Comparison of ENCODE assay signal across 25 cellular contexts in the genomic region with DNA sequence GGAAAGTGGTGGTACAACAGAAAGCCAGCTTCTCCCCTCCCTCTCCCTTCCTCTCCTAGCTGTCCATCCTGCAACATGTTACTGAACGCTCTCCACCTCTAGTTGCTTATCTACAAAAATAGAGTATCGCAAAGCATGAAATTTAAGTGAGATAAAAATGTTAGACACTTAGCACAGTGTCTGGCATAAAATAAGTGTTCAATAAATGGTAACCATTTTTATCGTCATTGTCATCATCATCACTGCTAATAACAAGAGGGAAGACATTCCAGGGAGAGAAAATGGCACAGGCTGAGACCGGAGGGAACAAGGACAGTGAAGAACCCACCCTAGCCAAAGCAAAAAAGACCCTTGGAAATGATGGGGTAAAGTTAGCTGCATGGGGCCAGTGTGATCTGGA. TPM values are rescaled to one million over a fixed set of nuclear protein-coding genes. Genes with fewer than 3 reads are reported as not detected.
A peak's percentile ranks its signal among the peaks of the same experiment; 100 is the strongest.
DNase-seq lines count a peak whose midpoint lies in the region; ATAC-seq and TF ChIP-seq lines count a peak whose summit lies in the region.
"Had no signal": no experiment of that assay in that cellular context is flagged by ENCODE, and none has a peak within 500 bp of the region (broad histone marks: within the 10 kb centered on the region; RNA-seq: fewer than 3 reads in every experiment).

No MANE protein-coding gene starts in this region.

- H3K27ac ChIP-seq in DND-41 (ENCODE audit: low read length) (peak overlapping the region; percentile 97), KMS-11 (no peak overlapping the region), neuronal stem cell (replicated peaks; ENCODE audit: low read length) (no peak overlapping the region)
- H3K27ac ChIP-seq: A549, C4-2B had no signal

- no peak for ATAC-seq in DND-41 (ENCODE audit: insufficient read depth, low read depth)
- no peak for ATAC-seq in T-helper 17 cell
- ATAC-seq: A549; CD8-positive, alpha-beta T cell; HCT116 had no signal

- H3K27me3 Mint-ChIP-seq in T-helper 17 cell = no peaks in the 10 kb centered on the region
- H3K27me3 Mint-ChIP-seq: CD4-positive, CD25-positive, alpha-beta regulatory T cell had no signal

- no peak overlapping the region for H2AK5ac ChIP-seq in neuronal stem cell (ENCODE audit: low read depth, low read length)

- H4K8ac ChIP-seq in neuronal stem cell (ENCODE audit: low read depth, low read length) = no peak overlapping the region

- no peak overlapping the region for H3K4me3 ChIP-seq in DND-41 (ENCODE audit: low read depth in 1 of 2, low read length in 2 of 2)
- no peak overlapping the region for H3K4me3 ChIP-seq in KMS-11 (IDR thresholded peaks at IDR 0.05; ENCODE audit: insufficient read depth, low read depth, low read length)
- no peak overlapping the region for H3K4me3 ChIP-seq in neuronal stem cell (ENCODE audit: low read length in 2 of 2)
- H3K4me3 ChIP-seq: A549 had no signal

- H3K14ac ChIP-seq in neuronal stem cell (ENCODE audit: low read length) = no peak overlapping the region

- H3K9me3 ChIP-seq in DND-41 (ENCODE audit: insufficient read depth, low read length, severe bottlenecking) (no peaks in the 10 kb centered on the region), T-helper 17 cell (ENCODE audit: control insufficient read depth, low read length, poor library complexity, severe bottlenecking) (no peaks in the 10 kb centered on the region), neuronal stem cell (replicated peaks in 1 of 2; ENCODE audit: control insufficient read depth in 2 of 2, insufficient read depth in 1 of 2, low read depth in 1 of 2, low read length in 2 of 2) (no peaks in the 10 kb centered on the region)
- H3K9me3 ChIP-seq: A549, Caco-2 had no signal

- H3K4me1 ChIP-seq in DND-41 (ENCODE audit: insufficient read depth, low read length) (peaks cover 54% of the 10 kb centered on the region), KMS-11 (ENCODE audit: low read depth, poor library complexity, severe bottlenecking) (peaks cover 48% of the 10 kb centered on the region), neuronal stem cell (ENCODE audit: control insufficient read depth in 2 of 2, insufficient read depth in 1 of 2, low read depth in 1 of 2, low read length in 2 of 2) (peaks cover 17 to 21% of the 10 kb centered on the region in 2 donors)
- H3K4me1 ChIP-seq: A549, Caco-2 had no signal

- no peaks in the 10 kb centered on the region for H3K27me3 ChIP-seq in DND-41 (ENCODE audit: insufficient read depth, low read length, poor library complexity)
- no peaks in the 10 kb centered on the region for H3K27me3 ChIP-seq in KMS-11 (ENCODE audit: insufficient read depth, low read depth)
- no peaks in the 10 kb centered on the region for H3K27me3 ChIP-seq in neuronal stem cell (ENCODE audit: control insufficient read depth in 3 of 3, insufficient read depth in 3 of 3, low read depth in 1 of 3, low read length in 3 of 3)

- no CpG with 5 or more reads among the region's 4 CpGs for WGBS in neuronal stem cell (ENCODE audit: extremely low coverage in 2 of 2, insufficient read length in 2 of 2, insufficient replicate concordance in 1 of 2), 2 donors

- H3K9ac ChIP-seq in DND-41 (ENCODE audit: low read depth, low read length) (no peak overlapping the region), KMS-11 (no peak overlapping the region), neuronal stem cell (ENCODE audit: low read depth, low read length, poor library complexity) (no peak overlapping the region)

- H2AFZ ChIP-seq in DND-41 (ENCODE audit: low read depth, low read length) (no peak overlapping the region), KMS-11 (ENCODE audit: low read depth) (no peak overlapping the region), neuronal stem cell (ENCODE audit: low read length) (no peak overlapping the region)

- H3K36me3 ChIP-seq in DND-41 (ENCODE audit: insufficient read depth, low read length) (0 out of 2 replicates have a peak, but pooled peaks cover 3% of the 10 kb centered on the region), KMS-11 (ENCODE audit: insufficient read depth) (no peaks in the 10 kb centered on the region), neuronal stem cell (replicated peaks in 1 of 2; ENCODE audit: control insufficient read depth in 2 of 2, insufficient read depth in 2 of 2, low read length in 2 of 2) (no peaks in the 10 kb centered on the region)

- H4K20me1 ChIP-seq in DND-41 (ENCODE audit: insufficient read depth, low read length) (no peaks in the 10 kb centered on the region), KMS-11 (ENCODE audit: insufficient read depth) (no peaks in the 10 kb centered on the region)

- H3K79me1 ChIP-seq in neuronal stem cell (ENCODE audit: low read depth, low read length) = peaks cover 2% of the 10 kb centered on the region

- H2BK15ac ChIP-seq in neuronal stem cell (ENCODE audit: low read length) = no peak overlapping the region

- peak overlapping the region; percentile 20 for H3K18ac ChIP-seq in neuronal stem cell (ENCODE audit: low read length)

- H3K4me2 ChIP-seq in DND-41 (ENCODE audit: insufficient read depth, low read length) (no peak overlapping the region), KMS-11 (peak overlapping the region; percentile 86; the same call in 1 of the 2 replicates), neuronal stem cell (ENCODE audit: insufficient read depth, low read length, poor library complexity, severe bottlenecking) (no peak overlapping the region)
- H3K4me2 ChIP-seq: A549 had no signal

- H3K79me2 ChIP-seq in DND-41 (ENCODE audit: insufficient read depth, low read length) (peaks cover 13% of the 10 kb centered on the region), KMS-11 (ENCODE audit: insufficient read depth, low read depth) (no peaks in the 10 kb centered on the region)

- TF ChIP-seq CTCF in DND-41 (IDR thresholded peaks at IDR 0.05; ENCODE audit: borderline replicate concordance, extremely low read depth, low read length, poor library complexity, severe bottlenecking) (no peak), KMS-11 (conservative IDR thresholded peaks at IDR 0.05; ENCODE audit: low read depth, low read length) (no peak)

- H3K27ac Mint-ChIP-seq in T-helper 17 cell = peak overlapping the region; percentile 8
- H3K27ac Mint-ChIP-seq: CD8-positive, alpha-beta T cell; HFFc6 had no signal

- peaks cover 24% of the 10 kb centered on the region for H3K4me1 Mint-ChIP-seq in T-helper 17 cell

- H2BK12ac ChIP-seq in neuronal stem cell (ENCODE audit: low read length) = no peak overlapping the region

- H2BK5ac ChIP-seq in neuronal stem cell (ENCODE audit: low read length) = no peak overlapping the region

- peaks cover 4% of the 10 kb centered on the region for H3K36me3 Mint-ChIP-seq in T-helper 17 cell (ENCODE audit: low read depth)

- DNase-seq in DND-41 = no peak
- no peak for DNase-seq in T-helper 17 cell
- no peak for DNase-seq in neuronal stem cell (ENCODE audit: low spot score)
- DNase-seq in T-helper 9 cell = no peak
- no peak for DNase-seq in superior temporal gyrus (ENCODE audit: extremely low spot score)
- no peak for DNase-seq in Ammon's horn (ENCODE audit: low spot score)
- DNase-seq in putamen (ENCODE audit: low spot score) = no peak
- DNase-seq: 8988T; ACHN; AML-193; Caco-2; CD4-positive, CD25-positive, alpha-beta regulatory T cell; CD8-positive, alpha-beta T cell; DMS153; GF-D8; H9; HFFc6 had no signal

- H4K91ac ChIP-seq in neuronal stem cell (ENCODE audit: low read depth, low read length, poor library complexity) = peak overlapping the region; percentile 11

- H2BK120ac ChIP-seq in neuronal stem cell (ENCODE audit: low read depth, low read length) = no peak overlapping the region

- no peak overlapping the region for H3K4ac ChIP-seq in neuronal stem cell (ENCODE audit: low read length)

- no peak overlapping the region for H3K23ac ChIP-seq in neuronal stem cell (ENCODE audit: low read depth, low read length, poor library complexity)

- H3K4me3 Mint-ChIP-seq in T-helper 17 cell = no peak overlapping the region
- H3K4me3 Mint-ChIP-seq: CD4-positive, CD25-positive, alpha-beta regulatory T cell; CD8-positive, alpha-beta T cell; H9; HFFc6 had no signal

RNA-seq across cellular contexts. Expression of a gene that starts 38.7 kb away (rescaled TPM):
- total RNA-seq in T-helper 17 cell = 1 to 10 TPM; 2.2 to 2.7 TPM
- polyA plus RNA-seq in neuronal stem cell (2013, experiment 1 of 2) = 0.24 TPM
- 0.21 TPM for polyA plus RNA-seq in neuronal stem cell (2013, experiment 2 of 2)
- total RNA-seq: Caco-2, Daoy, H4 had no signal
- polyA plus RNA-seq: CD4-positive, CD25-positive, alpha-beta regulatory T cell had no signal

RNA-seq across cellular contexts. Expression of a gene that starts 53.2 kb away (rescaled TPM):
- not detected for total RNA-seq in T-helper 17 cell
- polyA plus RNA-seq in neuronal stem cell (2013, experiment 1 of 2) = not detected
- polyA plus RNA-seq in neuronal stem cell (2013, experiment 2 of 2) = not detected
- total RNA-seq: Caco-2; CD4-positive, CD25-positive, alpha-beta regulatory T cell; CD8-positive, alpha-beta T cell; Daoy; G401; H4; H9; HFFc6 had no signal
- polyA plus RNA-seq: A549; BJ; CD4-positive, CD25-positive, alpha-beta regulatory T cell had no signal
